Comparison of ENCODE assay signal across 8 cellular contexts in genomic region chrX:107000013-107000515, GRCh38. TPM values are rescaled to one million over a fixed set of nuclear protein-coding genes. Genes with fewer than 3 reads are reported as not detected.
DNase-seq lines count a peak whose midpoint lies in the region; ATAC-seq and TF ChIP-seq lines count a peak whose summit lies in the region.

MORC4 (minus strand) TSS chrX:107000212; CDS start chrX:106999969, 243 bp downstream.

- no peaks in the 10 kb centered on the region for H3K4me1 ChIP-seq in gastroesophageal sphincter
- H3K4me1 ChIP-seq in neuron (ENCODE audit: insufficient read depth, low read length), result no peaks in the 10 kb centered on the region
- peaks cover 0 to 12% (median 4%) of the 10 kb centered on the region in 5 donors for H3K4me1 ChIP-seq in subcutaneous abdominal adipose tissue (ENCODE audit: control insufficient read depth in 5 of 5, insufficient read depth in 5 of 5, low read length in 5 of 5)

- H3K36me3 ChIP-seq in gastroesophageal sphincter (no peaks in the 10 kb centered on the region), neuron (ENCODE audit: insufficient read depth, low read length) (no peaks in the 10 kb centered on the region), subcutaneous abdominal adipose tissue (ENCODE audit: control insufficient read depth in 5 of 5, insufficient read depth in 5 of 5, low read length in 5 of 5) (no peaks in the 10 kb centered on the region)

- peaks cover 0 to 8% (median 1%) of the 10 kb centered on the region in 3 donors for H3K4me1 Mint-ChIP-seq in IgD-negative memory B cell
- H3K4me1 Mint-ChIP-seq in activated naive CD4-positive, alpha-beta T cell treated with anti-CD3 and anti-CD28 coated beads, Interleukin-2, amount 10 ng/mL, durations not matched to agents 7 days and 5 days, result peaks cover 11% of the 10 kb centered on the region

- peaks cover 5% of the 10 kb centered on the region for H3K27me3 Mint-ChIP-seq in IgD-negative memory B cell
- no peaks in the 10 kb centered on the region for H3K27me3 Mint-ChIP-seq in activated naive CD4-positive, alpha-beta T cell treated with anti-CD3 and anti-CD28 coated beads, Interleukin-2, amount 10 ng/mL, durations not matched to agents 7 days and 5 days

- ATAC-seq in GM21526 (IDR thresholded peaks at IDR 0.05; ENCODE audit: low FRiP score, unreplicated experiment), result peak; percentile 82
- ATAC-seq in gastroesophageal sphincter, result peak; percentile 93

- H2AFZ ChIP-seq in neuron (ENCODE audit: low read depth, low read length), result peak within 1 kb of the TSS; percentile 21

- no peaks in the 10 kb centered on the region for H3K9me3 ChIP-seq in gastroesophageal sphincter
- H3K9me3 ChIP-seq in neuron (ENCODE audit: low read length), result peaks cover 2% of the 10 kb centered on the region
- H3K9me3 ChIP-seq in subcutaneous abdominal adipose tissue (ENCODE audit: control insufficient read depth in 5 of 5, low read length in 5 of 5), result peaks cover 0 to 6% (median 0%) of the 10 kb centered on the region in 5 donors

- TF ChIP-seq CTCF in gastroesophageal sphincter (IDR thresholded peaks at IDR 0.05), result no peak

- peak; percentile 33 to 41 for TF ChIP-seq POLR2A in gastroesophageal sphincter (IDR thresholded peaks at IDR 0.05)

- peak within 1 kb of the TSS in 1 of 3 donors; percentile 30 for H3K27ac Mint-ChIP-seq in IgD-negative memory B cell
- no peak within 1 kb of the TSS for H3K27ac Mint-ChIP-seq in activated naive CD4-positive, alpha-beta T cell treated with anti-CD3 and anti-CD28 coated beads, Interleukin-2, amount 10 ng/mL, durations not matched to agents 7 days and 5 days

- H3K27ac ChIP-seq in gastroesophageal sphincter (peak within 1 kb of the TSS; percentile 55 to 88 (median 86)), subcutaneous abdominal adipose tissue (ENCODE audit: low read depth, low read length) (no peak within 1 kb of the TSS)

- peak within 1 kb of the TSS; percentile 81 to 96 (median 89) for H3K4me3 Mint-ChIP-seq in IgD-negative memory B cell
- peak within 1 kb of the TSS; percentile 74 for H3K4me3 Mint-ChIP-seq in activated naive CD4-positive, alpha-beta T cell treated with anti-CD3 and anti-CD28 coated beads, Interleukin-2, amount 10 ng/mL, durations not matched to agents 7 days and 5 days

- CTCF ChIA-PET in activated naive CD4-positive, alpha-beta T cell treated with anti-CD3 and anti-CD28 coated beads, Interleukin-2, amount 10 ng/mL, durations not matched to agents 7 days and 5 days (lab: Charles Lee), result interaction anchor here (0.9 to 1.8 kb wide), 3 partner anchors 105 to 451 kb away, joined by 3 to 9 read pairs (median 3); no protein-coding TSS in a partner anchor

- H3K27me3 ChIP-seq in gastroesophageal sphincter (no peaks in the 10 kb centered on the region), neuron (ENCODE audit: insufficient read depth, low read length) (no peaks in the 10 kb centered on the region), subcutaneous abdominal adipose tissue (ENCODE audit: control insufficient read depth in 5 of 5, insufficient read depth in 4 of 5, low read length in 5 of 5) (peaks cover 0 to 11% (median 9%) of the 10 kb centered on the region in 5 donors)

- 41% methylated on average over 2 of the region's 42 CpGs; no CpG with 5 or more reads in 1 of the 2 donors for WGBS in gastroesophageal sphincter (ENCODE audit: low coverage in 1 of 2), 2 donors

- no peaks in the 10 kb centered on the region for H3K9me3 Mint-ChIP-seq in IgD-negative memory B cell
- no peaks in the 10 kb centered on the region for H3K9me3 Mint-ChIP-seq in activated naive CD4-positive, alpha-beta T cell treated with anti-CD3 and anti-CD28 coated beads, Interleukin-2, amount 10 ng/mL, durations not matched to agents 7 days and 5 days

- no peak for TF ChIP-seq EP300 in gastroesophageal sphincter (IDR thresholded peaks at IDR 0.05)

- H3K4me3 ChIP-seq in gastroesophageal sphincter (peak within 1 kb of the TSS; percentile 68 to 94), neuron (ENCODE audit: low read length) (peak within 1 kb of the TSS; percentile 70), subcutaneous abdominal adipose tissue (ENCODE audit: low read depth in 1 of 5, low read length in 5 of 5) (peak within 1 kb of the TSS; percentile 53 to 71 (median 68))

- H3K36me3 Mint-ChIP-seq in IgD-negative memory B cell, result no peaks in the 10 kb centered on the region
- H3K36me3 Mint-ChIP-seq in activated naive CD4-positive, alpha-beta T cell treated with anti-CD3 and anti-CD28 coated beads, Interleukin-2, amount 10 ng/mL, durations not matched to agents 7 days and 5 days, result no peaks in the 10 kb centered on the region

- peak within 1 kb of the TSS in 4 of 5 donors; percentile 30 to 66 (median 46) for H3K9ac ChIP-seq in subcutaneous abdominal adipose tissue (ENCODE audit: low read length in 5 of 5)

- DNase-seq in COLO668 (lab: John Stamatoyannopoulos, UW; ENCODE audit: unreplicated experiment) (peak; percentile 85), SHP77 (lab: John Stamatoyannopoulos, UW) (peak; percentile 40 to 46)
- DNase-seq in activated naive CD4-positive, alpha-beta T cell treated with anti-CD3 and anti-CD28 coated beads, Interleukin-2, amount 10 ng/mL, durations not matched to agents 7 days and 5 days, result peak; percentile 66

RNA-seq across cellular contexts. Expression of gene MORC4, which starts in this region (rescaled TPM):
- polyA plus RNA-seq in IgD-negative memory B cell, result 4.2 TPM
- total RNA-seq in gastroesophageal sphincter, result 10 to 100 TPM; 10.7 to 19.5 (median 15.4) TPM
